ENCODE assay signal across 8 cellular contexts in genomic region chr3:141368062-141368924, GRCh38. TPM values are rescaled to one million over a fixed set of nuclear protein-coding genes. Genes with fewer than 3 reads are reported as not detected.
DNase-seq lines count a peak whose midpoint lies in the region; ATAC-seq and TF ChIP-seq lines count a peak whose summit lies in the region.

Gene ZBTB38 (plus strand): TSS chr3:141368504. CDS start chr3:141442389, 73,885 bp downstream.

- no peaks in the 10 kb centered on the region for H3K36me3 Mint-ChIP-seq in naive thymus-derived CD8-positive, alpha-beta T cell

- CTCF ChIA-PET in BJ (lab: Yijun Ruan, JAX), result interaction anchor here (0.6 to 1.8 kb wide), 7 partner anchors 11 to 84 kb away, joined by 3 to 8 read pairs (median 3); no protein-coding TSS in a partner anchor

- H3K27me3 ChIP-seq in BJ (ENCODE audit: control insufficient read depth, insufficient read depth, low read length), result no peaks in the 10 kb centered on the region

- no peaks in the 10 kb centered on the region for H3K36me3 ChIP-seq in BJ (ENCODE audit: control insufficient read depth, insufficient read depth, low read length)

- H3K4me3 ChIP-seq in BJ (ENCODE audit: low read depth, low read length) (peak within 1 kb of the TSS; percentile 25), WI38 (ENCODE audit: low read depth, low read length) (peak within 1 kb of the TSS; percentile 57), foreskin fibroblast (ENCODE audit: low read depth in 1 of 2, low read length in 2 of 2) (peak within 1 kb of the TSS; percentile 35 to 43)

- DNase-seq in BJ (ENCODE audit: low read depth) (peak; percentile 81), foreskin fibroblast (peak; percentile 98), NCI-H1930 (lab: John Stamatoyannopoulos, UW) (no peak), NCI-H1694 treated with DMSO at 0.1 percent for 48 hours (lab: John Stamatoyannopoulos, UW) (no peak)
- no peak for DNase-seq in naive thymus-derived CD8-positive, alpha-beta T cell

- peaks cover 0 to 2% (median 0%) of the 10 kb centered on the region in 9 donors for H3K9me3 Mint-ChIP-seq in naive thymus-derived CD8-positive, alpha-beta T cell

- peak; percentile 39 for ATAC-seq in HG02798 (IDR thresholded peaks at IDR 0.05; ENCODE audit: poor library complexity, unreplicated experiment)
- no peak for ATAC-seq in naive thymus-derived CD8-positive, alpha-beta T cell
- ATAC-seq in HG02623 (IDR thresholded peaks at IDR 0.05; ENCODE audit: unreplicated experiment), result no peak

- peaks cover 0 to 10% (median 7%) of the 10 kb centered on the region in 4 donors for H3K4me1 Mint-ChIP-seq in naive thymus-derived CD8-positive, alpha-beta T cell

- H3K27ac Mint-ChIP-seq in naive thymus-derived CD8-positive, alpha-beta T cell, result peak within 1 kb of the TSS in 4 of 10 donors; percentile 7 to 47 (median 25)

- POLR2A ChIA-PET in BJ (lab: Charles Lee), result interaction anchor here (1.9 kb wide), 1 partner anchor 39 kb away, joined by 9 read pairs; no protein-coding TSS in a partner anchor
- POLR2A ChIA-PET in naive thymus-derived CD8-positive, alpha-beta T cell (lab: Charles Lee), result no interaction called here

- peak within 1 kb of the TSS in 2 of 10 donors; percentile 7 to 20 for H3K4me3 Mint-ChIP-seq in naive thymus-derived CD8-positive, alpha-beta T cell

- no peaks in the 10 kb centered on the region for H3K27me3 Mint-ChIP-seq in naive thymus-derived CD8-positive, alpha-beta T cell

- TF ChIP-seq CTCF in BJ (IDR thresholded peaks at IDR 0.05; ENCODE audit: insufficient read depth, low read depth, low read length), result no peak
- TF ChIP-seq CTCF in WI38 (IDR thresholded peaks at IDR 0.05; ENCODE audit: low read depth, low read length), result no peak
- no peak for TF ChIP-seq CTCF in foreskin fibroblast (IDR thresholded peaks at IDR 0.05; ENCODE audit: low read depth, low read length)

RNA-seq across cellular contexts. Expression of gene ZBTB38, which starts in this region (rescaled TPM):
- 62.0 and 77.4 TPM in 2 replicates for polyA plus RNA-seq in BJ (2011; rRNA removed)
- polyA minus RNA-seq in BJ (2011; rRNA and poly(A)+ RNA removed), result 92.7 and 105 TPM in 2 replicates
- 10 to 100 TPM; 48.3 to 49.7 TPM for total RNA-seq in naive thymus-derived CD8-positive, alpha-beta T cell
- 100 to 1,000 TPM in 1 of 3 donors, 10 to 100 TPM in 2; 56.5 to 118 (median 60.8) TPM for polyA plus RNA-seq in naive thymus-derived CD8-positive, alpha-beta T cell

Comparison
In these comparisons a context has a peak if more than half of its experiments do, and no peak if none do; other contexts are left out.
1. DNase-seq: peak in BJ (single experiment) and foreskin fibroblast (2 of 2); none in naive thymus-derived CD8-positive, alpha-beta T cell (0 of 10), NCI-H1930 (0 of 2) and NCI-H1694 treated with DMSO at 0.1 percent for 48 hours (single experiment).
2. Peak in every context shown above with its lines, with median percentiles within 50 percentile points of each other: H3K4me3 ChIP-seq.